Comparison of ENCODE assay signal across 18 cellular contexts in the genomic region with DNA sequence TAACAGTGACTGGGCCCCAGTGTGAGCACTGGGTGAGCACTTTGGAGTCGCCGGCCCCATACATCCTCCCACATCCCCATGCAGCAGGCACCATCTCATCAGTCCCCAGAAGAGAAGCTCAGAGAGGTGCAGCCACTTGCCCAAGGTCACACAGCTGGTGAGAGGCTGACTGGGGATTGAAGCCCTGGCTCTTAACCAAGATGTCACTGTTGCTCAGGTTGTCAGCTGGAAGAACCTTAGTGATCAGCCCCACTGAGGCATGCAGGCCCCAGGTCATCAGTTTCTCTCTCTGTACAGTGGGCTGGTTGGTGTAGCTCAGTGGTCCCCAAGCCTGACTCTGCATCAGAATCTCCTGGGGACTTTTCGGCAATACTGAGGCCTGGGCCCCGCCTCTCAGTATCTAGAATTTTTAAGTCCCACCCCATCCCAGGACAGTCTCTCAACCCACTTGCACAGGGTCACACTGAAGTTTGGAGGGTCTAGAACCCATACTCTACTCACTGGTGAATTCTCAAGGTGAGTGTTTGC.
"Had no signal": no experiment of that assay in that cellular context is flagged by ENCODE, and none has a peak within 500 bp of the region (broad histone marks: within the 10 kb centered on the region; RNA-seq: fewer than 3 reads in every experiment).

No MANE protein-coding gene starts in this region.

- H3K27ac Mint-ChIP-seq: dendritic cell treated with granulocyte-macrophage colony-stimulating factor and Interleukin-4, amounts not matched to agents 40 ng/mL and 50 ng/mL, for 4 days; immature natural killer cell; naive B cell; nephron; type B pancreatic cell had no signal

- DNase-seq: esophagus squamous epithelium; foreskin fibroblast; glutamatergic neuron; immature natural killer cell; kidney; left cardiac atrium; left ventricle myocardium superior; mesenchymal stem cell; naive B cell; occipital lobe; stimulated activated CD4-positive, alpha-beta T cell treated with anti-CD3 and anti-CD28 coated beads, Interleukin-2, amount 100 ng/mL, for 48 hours; stimulated activated naive CD4-positive, alpha-beta T cell treated with Interleukin-2 at 50 U/mL for 16 hours; thyroid gland; uterus had no signal

- H3K9me3 Mint-ChIP-seq: dendritic cell treated with granulocyte-macrophage colony-stimulating factor and Interleukin-4, amounts not matched to agents 40 ng/mL and 50 ng/mL, for 4 days; nephron had no signal

- H3K4me1 Mint-ChIP-seq: immature natural killer cell, naive B cell, nephron had no signal

- ATAC-seq: gastroesophageal sphincter, left cardiac atrium, left ventricle myocardium superior had no signal

- H3K4me3 Mint-ChIP-seq: dendritic cell treated with granulocyte-macrophage colony-stimulating factor and Interleukin-4, amounts not matched to agents 40 ng/mL and 50 ng/mL, for 4 days; immature natural killer cell; naive B cell; nephron; type B pancreatic cell had no signal

- H3K36me3 Mint-ChIP-seq: immature natural killer cell, type B pancreatic cell had no signal
